ENCODE assay signal across 9 cellular contexts in genomic region chr18:54284967-54285785, GRCh38. TPM values are rescaled to one million over a fixed set of nuclear protein-coding genes. Genes with fewer than 3 reads are reported as not detected.
DNase-seq lines count a peak whose midpoint lies in the region; ATAC-seq and TF ChIP-seq lines count a peak whose summit lies in the region.
"Had no signal": no experiment of that assay in that cellular context is flagged by ENCODE, and none has a peak within 500 bp of the region (broad histone marks: within the 10 kb centered on the region; RNA-seq: fewer than 3 reads in every experiment).

No MANE protein-coding gene starts in this region.

- H3K4me1 ChIP-seq in esophagus squamous epithelium, result peaks cover 0 to 9% (median 0%) of the 10 kb centered on the region in 3 donors
- no peaks in the 10 kb centered on the region for H3K4me1 ChIP-seq in colonic mucosa

- H3K36me3 ChIP-seq in esophagus squamous epithelium (peaks cover 0 to 84% (median 0%) of the 10 kb centered on the region in 3 donors), colonic mucosa (peaks cover 8% of the 10 kb centered on the region)

- H3K27me3 ChIP-seq in esophagus squamous epithelium (no peaks in the 10 kb centered on the region), colonic mucosa (no peaks in the 10 kb centered on the region)

- H3K27ac ChIP-seq in esophagus squamous epithelium (peak overlapping the region in 1 of 4 donors; percentile 6), colonic mucosa (no peak overlapping the region)
- H3K27ac ChIP-seq: 22Rv1 had no signal

- 39 to 54% methylated on average over 5 to 8 of the region's 8 CpGs for WGBS in esophagus squamous epithelium, 2 donors

- peak; percentile 100 for ATAC-seq in HG02981 (IDR thresholded peaks at IDR 0.05; ENCODE audit: unreplicated experiment)

- DNase-seq in DMS53 (lab: John Stamatoyannopoulos, UW) (peak; percentile 32), DMS53 treated with DMSO at 0.1 percent for 48 hours (lab: John Stamatoyannopoulos, UW; ENCODE audit: unreplicated experiment) (no peak), fibroblast of peridontal ligament (ENCODE audit: extremely low read depth) (peak; percentile 66), esophagus squamous epithelium (lab: John Stamatoyannopoulos, UW) (no peak), colonic mucosa (no peak)
- DNase-seq in activated CD4-positive, CD25-positive, alpha-beta regulatory T cell treated with anti-CD3 and anti-CD28 coated beads, Interleukin-2, amount 50 U/mL, for 16 hours (ENCODE audit: low read depth, low spot score), result peak; percentile 38
- peak; percentile 67 to 79 for DNase-seq in stimulated activated CD8-positive, alpha-beta memory T cell treated with anti-CD3 and anti-CD28 coated beads, Interleukin-15, amount 100 ng/mL, for 48 hours (ENCODE audit: low read depth in 2 of 2)

- no peak overlapping the region for H3K9ac ChIP-seq in colonic mucosa (ENCODE audit: low read depth in 2 of 2, low read length in 2 of 2)

- TF ChIP-seq POLR2A in esophagus squamous epithelium (IDR thresholded peaks at IDR 0.05), result no peak

- H3K9me3 ChIP-seq in esophagus squamous epithelium, result no peaks in the 10 kb centered on the region
- H3K9me3 ChIP-seq in colonic mucosa, result no peaks in the 10 kb centered on the region

- no peak for TF ChIP-seq CTCF in esophagus squamous epithelium (IDR thresholded peaks at IDR 0.05)
- TF ChIP-seq CTCF in colonic mucosa (IDR thresholded peaks at IDR 0.05), result no peak

- intact Hi-C loops in esophagus squamous epithelium (cut with DNase I), result no loop called here
- intact Hi-C loops in colonic mucosa (cut with DNase I), result no loop called here

- H3K4me3 ChIP-seq in esophagus squamous epithelium (no peak overlapping the region), colonic mucosa (no peak overlapping the region)

RNA-seq across cellular contexts. Expression of gene POLI, which starts 15.9 kb away (rescaled TPM):
- total RNA-seq in esophagus squamous epithelium (10 to 100 TPM in 2 of 4 donors, 1 to 10 TPM in 2; 5.0 to 24.2 (median 9.7) TPM), colonic mucosa (10 to 100 TPM; 10.9 to 14.1 TPM)

Comparison
In these comparisons a context has a peak if more than half of its experiments do, and no peak if none do; other contexts are left out.
1. DNase-seq: peak in DMS53 (single experiment), activated CD4-positive, CD25-positive, alpha-beta regulatory T cell treated with anti-CD3 and anti-CD28 coated beads, Interleukin-2, amount 50 U/mL, for 16 hours (single experiment), fibroblast of peridontal ligament (single experiment) and stimulated activated CD8-positive, alpha-beta memory T cell treated with anti-CD3 and anti-CD28 coated beads, Interleukin-15, amount 100 ng/mL, for 48 hours (2 of 2); none in DMS53 treated with DMSO at 0.1 percent for 48 hours (single experiment), esophagus squamous epithelium (single experiment) and colonic mucosa (single experiment).